ENCODE assay signal across 8 cellular contexts in genomic region chr12:12563529-12563928, GRCh38. TPM values are rescaled to one million over a fixed set of nuclear protein-coding genes. Genes with fewer than 3 reads are reported as not detected.
DNase-seq lines count a peak whose midpoint lies in the region; ATAC-seq and TF ChIP-seq lines count a peak whose summit lies in the region.

No MANE protein-coding gene starts in this region.

- POLR2A ChIA-PET in SK-N-SH (lab: Yijun Ruan, JAX) (interaction anchor here (0.6 to 1.2 kb wide), 4 partner anchors 57 to 207 kb away, joined by 3 to 4 read pairs (median 3); partner anchors contain the start of gene BORCS5), activated B cell treated with CpG ODN at 0.5 μM for 24 hours (lab: Charles Lee) (interaction anchor here (0.7 to 2.2 kb wide), 4 partner anchors 162 to 206 kb away, joined by 3 to 12 read pairs (median 6); partner anchors contain the start of gene BORCS5)

- H3K9me3 ChIP-seq in SK-N-SH (no peaks in the 10 kb centered on the region), iPS-20b (ENCODE audit: insufficient read depth, low read depth, low read length) (peaks cover 4% of the 10 kb centered on the region), stomach (no peaks in the 10 kb centered on the region)

- no peak for TF ChIP-seq POLR2A in stomach (IDR thresholded peaks at IDR 0.05)

- ATAC-seq in SK-N-SH treated with all-trans-retinoic acid at 6 μM for 48 hours: no peak
- ATAC-seq in activated B cell treated with CpG ODN at 0.5 μM for 24 hours (ENCODE audit: low read depth): no peak
- ATAC-seq in GM21786 (IDR thresholded peaks at IDR 0.05; ENCODE audit: unreplicated experiment): no peak

- 56% methylated on average over 8 of the region's 8 CpGs for WGBS in SK-N-SH (ENCODE audit: low lambda C conversion rate)
- 18 to 35% (median 23%) methylated on average over 8 of the region's 8 CpGs for WGBS in stomach, 5 donors

- no peaks in the 10 kb centered on the region for H3K9me3 Mint-ChIP-seq in activated B cell treated with CpG ODN at 0.5 μM for 24 hours

- peaks cover 36% of the 10 kb centered on the region for H3K79me2 ChIP-seq in SK-N-SH (ENCODE audit: insufficient read depth)

- H3K4me1 Mint-ChIP-seq in activated B cell treated with CpG ODN at 0.5 μM for 24 hours: peaks cover 15% of the 10 kb centered on the region

- no peak overlapping the region for H3K27ac Mint-ChIP-seq in activated B cell treated with CpG ODN at 0.5 μM for 24 hours

- TF ChIP-seq CTCF in SK-N-SH (IDR thresholded peaks at IDR 0.05): no peak
- no peak for TF ChIP-seq CTCF in activated B cell treated with CpG ODN at 0.5 μM for 24 hours (IDR thresholded peaks at IDR 0.05)
- TF ChIP-seq CTCF in stomach (IDR thresholded peaks at IDR 0.05): no peak

- H3K9ac ChIP-seq in SK-N-SH: peak overlapping the region; percentile 86; the same call in 1 of the 2 replicates
- peak overlapping the region; percentile 73; the same call in 1 of the 2 replicates for H3K9ac ChIP-seq in iPS-20b (ENCODE audit: low read depth, low read length)

- H3K27ac ChIP-seq in SK-N-SH (ENCODE audit: low read depth in 2 of 2, low read length in 1 of 2): peak overlapping the region; percentile 94 to 96
- H3K27ac ChIP-seq in iPS-20b (ENCODE audit: low read length): peak overlapping the region; percentile 32
- H3K27ac ChIP-seq in stomach: peak overlapping the region; percentile 70 to 100 (median 100)

- peaks cover 12% of the 10 kb centered on the region for H3F3A ChIP-seq in SK-N-SH (replicated peaks; ENCODE audit: insufficient read depth)

- no peaks in the 10 kb centered on the region for H4K20me1 ChIP-seq in SK-N-SH (ENCODE audit: insufficient read depth)

- CTCF ChIA-PET in SK-N-SH (lab: Yijun Ruan, JAX) (interaction anchor here (0.7 to 3.6 kb wide), 33 partner anchors 9 to 207 kb away, joined by 3 to 28 read pairs (median 4); partner anchors contain the start of gene BORCS5), activated B cell treated with CpG ODN at 0.5 μM for 24 hours (lab: Charles Lee) (interaction anchor here (1.3 to 2.7 kb wide), 5 partner anchors 10 to 186 kb away, joined by 4 to 30 read pairs (median 6); no protein-coding TSS in a partner anchor)

- H3K36me3 Mint-ChIP-seq in activated B cell treated with CpG ODN at 0.5 μM for 24 hours (ENCODE audit: low read depth): no peaks in the 10 kb centered on the region

- H3K27me3 ChIP-seq in SK-N-SH (ENCODE audit: insufficient read depth) (no peaks in the 10 kb centered on the region), iPS-20b (ENCODE audit: insufficient read depth, low read length) (no peaks in the 10 kb centered on the region), stomach (no peaks in the 10 kb centered on the region)

- no peaks in the 10 kb centered on the region for H3K36me3 ChIP-seq in SK-N-SH (replicated peaks in 1 of 2; ENCODE audit: control insufficient read depth in 1 of 2, insufficient read depth in 2 of 2, low read length in 1 of 2)
- H3K36me3 ChIP-seq in iPS-20b (ENCODE audit: insufficient read depth, low read depth, low read length): no peaks in the 10 kb centered on the region
- H3K36me3 ChIP-seq in stomach: no peaks in the 10 kb centered on the region

- H3K4me1 ChIP-seq in SK-N-SH (ENCODE audit: control insufficient read depth in 1 of 2, insufficient read depth in 2 of 2, low read depth in 1 of 2, low read length in 1 of 2) (peaks cover 8 to 17% of the 10 kb centered on the region in 2 experiments; a peak in 3 of 4 replicates), iPS-20b (ENCODE audit: insufficient read depth, low read length) (peaks cover 20% of the 10 kb centered on the region), stomach (peaks cover 15 to 36% (median 28%) of the 10 kb centered on the region in 4 donors)

- H3K4me3 ChIP-seq in SK-N-SH (ENCODE audit: low read depth in 2 of 2, low read length in 1 of 2) (no peak overlapping the region), iPS-20b (ENCODE audit: low read length) (peak overlapping the region; percentile 98; the same call in 1 of the 2 replicates), stomach (peak overlapping the region in 1 of 4 donors; percentile 57)

- TF ChIP-seq EP300 in SK-N-SH (IDR thresholded peaks at IDR 0.05; ENCODE audit: borderline replicate concordance in 1 of 2, low read depth in 1 of 2, low read length in 1 of 2) (no peak), stomach (IDR thresholded peaks at IDR 0.05) (no peak)

- H3K4me3 Mint-ChIP-seq in activated B cell treated with CpG ODN at 0.5 μM for 24 hours: peak overlapping the region; percentile 84

- H3K4me2 ChIP-seq in SK-N-SH: peak overlapping the region; percentile 88

- H3K9me2 ChIP-seq in SK-N-SH: no peaks in the 10 kb centered on the region

- peaks cover 3% of the 10 kb centered on the region for H3K27me3 Mint-ChIP-seq in activated B cell treated with CpG ODN at 0.5 μM for 24 hours

- intact Hi-C loops in activated B cell treated with CpG ODN at 0.5 μM for 24 hours (cut with micrococcal nuclease): loop anchor here (2.0 to 5.0 kb wide), 4 partner anchors 76 to 245 kb away; partner anchors contain the start of gene GPR19
- intact Hi-C loops in stomach (cut with DNase I; ENCODE audit: low total_unique reads): loop anchor here (10.0 kb wide), 1 partner anchor 169 kb away; no protein-coding TSS in a partner anchor

- DNase-seq in SK-N-SH (no peak), activated B cell treated with CpG ODN at 0.5 μM for 24 hours (no peak), stomach (no peak), NCI-H2227 treated with DMSO at 0.1 percent for 48 hours (lab: John Stamatoyannopoulos, UW) (no peak), ecto neural progenitor cell (ENCODE audit: low spot score) (no peak)

- TF ChIP-seq RAD21 in SK-N-SH (IDR thresholded peaks at IDR 0.05; ENCODE audit: low read length): no peak

- H2AFZ ChIP-seq in SK-N-SH (ENCODE audit: low read depth): peak overlapping the region; percentile 78

TF ChIP-seq in SK-N-SH, 30 proteins besides CTCF, POLR2A, EP300 and RAD21:
- TF ChIP-seq MXI1 (IDR thresholded peaks at IDR 0.05; ENCODE audit: low read depth, low read length): no peak
- TF ChIP-seq SMC3 (IDR thresholded peaks at IDR 0.05; ENCODE audit: low read depth, low read length): no peak
- no peak for TF ChIP-seq FOXJ3 (CRISPR knock-in tag; IDR thresholded peaks at IDR 0.05)
- no peak for TF ChIP-seq ELF1 (IDR thresholded peaks at IDR 0.05)

TF ChIP-seq in SK-N-SH treated with all-trans-retinoic acid at 6 μM for 48 hours, 23 proteins besides CTCF, POLR2A, EP300 and RAD21 (continues in another document):
- TF ChIP-seq ZFP30 (CRISPR knock-in tag; IDR thresholded peaks at IDR 0.05): no peak
- no peak for TF ChIP-seq GLIS3 (CRISPR knock-in tag; IDR thresholded peaks at IDR 0.05)
- no peak for TF ChIP-seq CREB5 (CRISPR knock-in tag; IDR thresholded peaks at IDR 0.05; ENCODE audit: low read depth)
- no peak for TF ChIP-seq ARNTL (CRISPR knock-in tag; IDR thresholded peaks at IDR 0.05; ENCODE audit: borderline replicate concordance, low read depth)
- TF ChIP-seq ZNF8 (CRISPR knock-in tag; IDR thresholded peaks at IDR 0.05): no peak
- TF ChIP-seq TSHZ2 (CRISPR knock-in tag; IDR thresholded peaks at IDR 0.05): no peak
- TF ChIP-seq TCF4 (CRISPR knock-in tag; IDR thresholded peaks at IDR 0.05; ENCODE audit: borderline replicate concordance): no peak
- no peak for TF ChIP-seq RARB (CRISPR knock-in tag; IDR thresholded peaks at IDR 0.05)
- no peak for TF ChIP-seq ZC3H10 (CRISPR knock-in tag; IDR thresholded peaks at IDR 0.05)
- TF ChIP-seq BACH2 (CRISPR knock-in tag; IDR thresholded peaks at IDR 0.05; ENCODE audit: borderline replicate concordance): no peak

RNA-seq across cellular contexts. Expression of gene DUSP16, which starts 0.9 kb away (rescaled TPM):
- polyA plus RNA-seq in SK-N-SH (2012; rRNA removed) (7.1 and 8.5 TPM in 2 replicates), stomach (10 to 100 TPM in 2 of 3 donors, 1 to 10 TPM in 1; 4.9 to 16.0 (median 13.4) TPM)
- 8.6 and 9.8 TPM in 2 replicates for polyA plus RNA-seq in SK-N-SH (2012; cell fraction: cytosol; rRNA removed)
- polyA plus RNA-seq in SK-N-SH (2012; cell fraction: nucleus; rRNA removed): 5.0 and 7.1 TPM in 2 replicates
- total RNA-seq in activated B cell treated with CpG ODN at 0.5 μM for 24 hours (1.1 and 2.0 TPM in 2 replicates), stomach (10 to 100 TPM; 11.3 to 34.8 (median 32.0) TPM)

RNA-seq across cellular contexts. Expression of gene CREBL2, which starts 48.1 kb away (rescaled TPM):
- polyA plus RNA-seq in SK-N-SH (2012; rRNA removed): 12.6 and 16.2 TPM in 2 replicates
- 20.2 and 20.7 TPM in 2 replicates for polyA plus RNA-seq in SK-N-SH (2012; cell fraction: cytosol; rRNA removed)
- 4.0 and 6.7 TPM in 2 replicates for polyA plus RNA-seq in SK-N-SH (2012; cell fraction: nucleus; rRNA removed)
- 10.1 and 10.8 TPM in 2 replicates for total RNA-seq in activated B cell treated with CpG ODN at 0.5 μM for 24 hours
- 10 to 100 TPM in 4 of 5 donors, 1 to 10 TPM in 1; 8.2 to 42.0 (median 34.1) TPM for total RNA-seq in stomach
- polyA plus RNA-seq in stomach: 10 to 100 TPM; 12.1 to 33.8 (median 29.8) TPM

Comparison
In these comparisons a context has a peak if more than half of its experiments do, and no peak if none do; other contexts are left out.
1. H3K27ac ChIP-seq: peak in every context shown above with its lines; median percentile 100 in stomach; 95 in SK-N-SH; 32 in iPS-20b.